In genomic region chr6:107459283-107460073, GRCh38 we compare ENCODE assay signal across 8 cellular contexts. TPM values are rescaled to one million over a fixed set of nuclear protein-coding genes. Genes with fewer than 3 reads are reported as not detected.
DNase-seq lines count a peak whose midpoint lies in the region; ATAC-seq and TF ChIP-seq lines count a peak whose summit lies in the region.

A gene with protein sequence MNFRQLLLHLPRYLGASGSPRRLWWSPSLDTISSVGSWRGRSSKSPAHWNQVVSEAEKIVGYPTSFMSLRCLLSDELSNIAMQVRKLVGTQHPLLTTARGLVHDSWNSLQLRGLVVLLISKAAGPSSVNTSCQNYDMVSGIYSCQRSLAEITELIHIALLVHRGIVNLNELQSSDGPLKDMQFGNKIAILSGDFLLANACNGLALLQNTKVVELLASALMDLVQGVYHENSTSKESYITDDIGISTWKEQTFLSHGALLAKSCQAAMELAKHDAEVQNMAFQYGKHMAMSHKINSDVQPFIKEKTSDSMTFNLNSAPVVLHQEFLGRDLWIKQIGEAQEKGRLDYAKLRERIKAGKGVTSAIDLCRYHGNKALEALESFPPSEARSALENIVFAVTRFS (minus strand): TSS chr6:107459564. CDS start chr6:107459285, 279 bp downstream.

- H3K27ac ChIP-seq in left ventricle myocardium inferior (replicated peaks) (peak within 1 kb of the TSS; percentile 95), urinary bladder (ENCODE audit: low read depth) (peak within 1 kb of the TSS; percentile 94)

- peaks cover 8% of the 10 kb centered on the region for H3K4me1 Mint-ChIP-seq in progenitor cell of endocrine pancreas (ENCODE audit: low read depth)

- ATAC-seq in HG02884 (IDR thresholded peaks at IDR 0.05; ENCODE audit: unreplicated experiment), result peak; percentile 84

- no peaks in the 10 kb centered on the region for H3K27me3 ChIP-seq in left ventricle myocardium inferior (ENCODE audit: low read depth)

- H3K4me3 ChIP-seq in left ventricle myocardium inferior, result peak within 1 kb of the TSS; percentile 88
- H3K4me3 ChIP-seq in urinary bladder (ENCODE audit: low read depth, low read length), result peak within 1 kb of the TSS; percentile 87

- no peaks in the 10 kb centered on the region for H3K36me3 ChIP-seq in left ventricle myocardium inferior
- no peaks in the 10 kb centered on the region for H3K36me3 ChIP-seq in urinary bladder (ENCODE audit: insufficient read depth)

- intact Hi-C loops in T-helper 1 cell treated with Interleukin-12 subunit alpha and Interleukin-12 subunit beta and Interleukin-4 antibody, amounts not matched to agents 30 ng/mL and 1 ng/mL, for 36 hours (cut with micrococcal nuclease), result loop anchor here (1.0 to 10.0 kb wide), 18 partner anchors 29 to 1923 kb away; partner anchors contain the start of genes CD164, CEP57L1, FOXO3 and MTRES1
- intact Hi-C loops in left ventricle myocardium inferior (cut with micrococcal nuclease), result no loop called here

- H3K9me3 Mint-ChIP-seq in progenitor cell of endocrine pancreas (ENCODE audit: low read depth), result no peaks in the 10 kb centered on the region

- peak within 1 kb of the TSS; percentile 99 for H3K4me3 Mint-ChIP-seq in progenitor cell of endocrine pancreas (ENCODE audit: low read depth)

- no peaks in the 10 kb centered on the region for H3K36me3 Mint-ChIP-seq in progenitor cell of endocrine pancreas (ENCODE audit: insufficient read depth)

- H3K9me3 ChIP-seq in left ventricle myocardium inferior (replicated peaks), result no peaks in the 10 kb centered on the region

- peak within 1 kb of the TSS; percentile 97 for H3K27ac Mint-ChIP-seq in progenitor cell of endocrine pancreas

- peak; percentile 58 for TF ChIP-seq CTCF in GM13977 (IDR thresholded peaks at IDR 0.05; ENCODE audit: extremely low read depth, insufficient read depth, missing control alignments)
- peak; percentile 57 for TF ChIP-seq CTCF in left ventricle myocardium inferior (IDR thresholded peaks at IDR 0.05; ENCODE audit: borderline replicate concordance)
- peak; percentile 74 for TF ChIP-seq CTCF in progenitor cell of endocrine pancreas (IDR thresholded peaks at IDR 0.05; ENCODE audit: unreplicated experiment)

- H3K27me3 Mint-ChIP-seq in progenitor cell of endocrine pancreas, result no peaks in the 10 kb centered on the region

- in situ Hi-C loops in GM13977 (cut with MboI; ENCODE audit: low pct_unique_long_range_greater_than_20kb, low sequenced_read_pairs, unreplicated experiment), result no loop called here

- DNase-seq in GM13977 (ENCODE audit: low spot score) (peak; percentile 94), NCI-H146 treated with DMSO at 0.1 percent for 48 hours (lab: John Stamatoyannopoulos, UW; ENCODE audit: unreplicated experiment) (peak; percentile 95), amniotic epithelial cell (ENCODE audit: low read depth) (peak; percentile 95), left ventricle myocardium inferior (peak; percentile 99), progenitor cell of endocrine pancreas (ENCODE audit: low spot score, unreplicated experiment) (peak; percentile 92)

- under 1% methylated on average over 46 of the region's 46 CpGs for WGBS in urinary bladder

- H3K4me1 ChIP-seq in left ventricle myocardium inferior (peaks cover 39% of the 10 kb centered on the region), urinary bladder (ENCODE audit: insufficient read depth) (no peaks in the 10 kb centered on the region)

RNA-seq across cellular contexts. Expression of the gene that starts here (rescaled TPM):
- 15.0 and 15.5 TPM in 2 replicates for total RNA-seq in T-helper 1 cell treated with Interleukin-12 subunit alpha and Interleukin-12 subunit beta and Interleukin-4 antibody, amounts not matched to agents 30 ng/mL and 1 ng/mL, for 36 hours
- total RNA-seq in left ventricle myocardium inferior, result 19.7 TPM
- 12.5 and 12.8 TPM in 2 replicates for total RNA-seq in progenitor cell of endocrine pancreas
- 22.6 TPM for total RNA-seq in urinary bladder
- 11.1 TPM for polyA plus RNA-seq in urinary bladder

Comparison
In these comparisons a context has a peak if more than half of its experiments do, and no peak if none do; other contexts are left out.
1. Peak in every context shown above with its lines: DNase-seq, ATAC-seq, H3K4me3 ChIP-seq and H3K27ac ChIP-seq.